Comparison of ENCODE assay signal across 2 cellular contexts in genomic region chr1:51733426-51733774, GRCh38.
A peak's percentile ranks its signal among the peaks of the same experiment; 100 is the strongest.
TF ChIP-seq lines count a peak whose summit lies in the region.

No MANE protein-coding gene starts in this region.

TF ChIP-seq in SK-N-SH, 30 proteins besides CTCF, POLR2A, EP300 and RAD21:
- TF ChIP-seq REST (IDR thresholded peaks at IDR 0.05; ENCODE audit: low read depth, low read length): 0 out of 2 replicates have a peak, but pooled peaks have one; percentile 19

TF ChIP-seq in HepG2, 621 proteins besides CTCF, POLR2A, EP300 and RAD21:
- TF ChIP-seq, protein P1, sequence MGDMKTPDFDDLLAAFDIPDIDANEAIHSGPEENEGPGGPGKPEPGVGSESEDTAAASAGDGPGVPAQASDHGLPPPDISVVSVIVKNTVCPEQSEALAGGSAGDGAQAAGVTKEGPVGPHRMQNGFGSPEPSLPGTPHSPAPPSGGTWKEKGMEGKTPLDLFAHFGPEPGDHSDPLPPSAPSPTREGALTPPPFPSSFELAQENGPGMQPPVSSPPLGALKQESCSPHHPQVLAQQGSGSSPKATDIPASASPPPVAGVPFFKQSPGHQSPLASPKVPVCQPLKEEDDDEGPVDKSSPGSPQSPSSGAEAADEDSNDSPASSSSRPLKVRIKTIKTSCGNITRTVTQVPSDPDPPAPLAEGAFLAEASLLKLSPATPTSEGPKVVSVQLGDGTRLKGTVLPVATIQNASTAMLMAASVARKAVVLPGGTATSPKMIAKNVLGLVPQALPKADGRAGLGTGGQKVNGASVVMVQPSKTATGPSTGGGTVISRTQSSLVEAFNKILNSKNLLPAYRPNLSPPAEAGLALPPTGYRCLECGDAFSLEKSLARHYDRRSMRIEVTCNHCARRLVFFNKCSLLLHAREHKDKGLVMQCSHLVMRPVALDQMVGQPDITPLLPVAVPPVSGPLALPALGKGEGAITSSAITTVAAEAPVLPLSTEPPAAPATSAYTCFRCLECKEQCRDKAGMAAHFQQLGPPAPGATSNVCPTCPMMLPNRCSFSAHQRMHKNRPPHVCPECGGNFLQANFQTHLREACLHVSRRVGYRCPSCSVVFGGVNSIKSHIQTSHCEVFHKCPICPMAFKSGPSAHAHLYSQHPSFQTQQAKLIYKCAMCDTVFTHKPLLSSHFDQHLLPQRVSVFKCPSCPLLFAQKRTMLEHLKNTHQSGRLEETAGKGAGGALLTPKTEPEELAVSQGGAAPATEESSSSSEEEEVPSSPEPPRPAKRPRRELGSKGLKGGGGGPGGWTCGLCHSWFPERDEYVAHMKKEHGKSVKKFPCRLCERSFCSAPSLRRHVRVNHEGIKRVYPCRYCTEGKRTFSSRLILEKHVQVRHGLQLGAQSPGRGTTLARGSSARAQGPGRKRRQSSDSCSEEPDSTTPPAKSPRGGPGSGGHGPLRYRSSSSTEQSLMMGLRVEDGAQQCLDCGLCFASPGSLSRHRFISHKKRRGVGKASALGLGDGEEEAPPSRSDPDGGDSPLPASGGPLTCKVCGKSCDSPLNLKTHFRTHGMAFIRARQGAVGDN (CRISPR knock-in tag; IDR thresholded peaks at IDR 0.05): 0 out of 2 replicates have a peak, but pooled peaks have one; percentile 18
